24 cellular contexts compared by ENCODE assay signal in the genomic region with DNA sequence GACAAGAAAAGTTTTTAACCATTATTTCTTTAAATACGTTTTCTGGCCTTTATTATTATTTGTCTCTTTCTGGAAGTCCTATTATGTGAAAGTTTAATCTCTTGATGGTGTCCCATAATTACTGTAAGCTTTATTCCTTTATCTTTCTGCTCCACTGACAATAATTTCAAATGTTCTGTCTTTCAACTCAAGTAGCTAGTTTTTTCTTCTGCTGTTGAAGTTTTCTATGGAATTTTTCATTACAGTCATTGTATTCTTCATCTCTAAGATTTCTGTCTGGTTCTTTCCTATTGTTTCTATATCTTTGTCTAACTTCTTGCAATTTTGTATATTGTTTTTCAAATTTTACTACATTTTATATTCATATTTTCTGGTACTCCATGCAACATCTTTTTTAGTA.
A peak's percentile ranks its signal among the peaks of the same experiment; 100 is the strongest.
DNase-seq lines count a peak whose midpoint lies in the region; ATAC-seq, FAIRE-seq and TF ChIP-seq lines count a peak whose summit lies in the region.
"Had no signal": no experiment of that assay in that cellular context is flagged by ENCODE, and none has a peak within 500 bp of the region (broad histone marks: within the 10 kb centered on the region; RNA-seq: fewer than 3 reads in every experiment).

No MANE protein-coding gene starts in this region.

- in situ Hi-C loops in HepG2 (cut with HindIII; ENCODE audit: extremely low pct_ligation_motif_present, low pct_unique_long_range_greater_than_20kb), result no loop called here

- H2AFZ ChIP-seq in HepG2 (ENCODE audit: low read length), result no peak overlapping the region
- H2AFZ ChIP-seq: GM23338 had no signal

- WGBS in HepG2 (ENCODE audit: low lambda C conversion rate), result 0% methylated on average over 1 of the region's 1 CpG
- WGBS in right lobe of liver (ENCODE audit: insufficient coverage, low coverage, low lambda C conversion rate, missing lambda C conversion rate), result 12% methylated on average over 1 of the region's 1 CpG

- H3K27me3 Mint-ChIP-seq in HFFc6 (ENCODE audit: insufficient read depth), result no peaks in the 10 kb centered on the region
- H3K27me3 Mint-ChIP-seq: B cell; CD4-positive, CD25-positive, alpha-beta regulatory T cell had no signal

- no peaks in the 10 kb centered on the region for H3K4me1 ChIP-seq in HepG2 (ENCODE audit: insufficient read depth, low read length)
- H3K4me1 ChIP-seq in right lobe of liver, result no peaks in the 10 kb centered on the region
- no peaks in the 10 kb centered on the region for H3K4me1 ChIP-seq in HEK293 (ENCODE audit: control insufficient read depth, insufficient read depth, low read length)
- H3K4me1 ChIP-seq: BLaER1, Caco-2 had no signal

- no peaks in the 10 kb centered on the region for H3K36me3 ChIP-seq in HepG2 (replicated peaks in 1 of 2; ENCODE audit: control insufficient read depth in 1 of 2, insufficient read depth in 2 of 2, low read length in 2 of 2)
- H3K36me3 ChIP-seq in right lobe of liver, result no peaks in the 10 kb centered on the region
- no peaks in the 10 kb centered on the region for H3K36me3 ChIP-seq in HEK293 (ENCODE audit: control insufficient read depth in 2 of 2, insufficient read depth in 1 of 2, low read length in 2 of 2)
- H3K36me3 ChIP-seq: BLaER1 had no signal

- TF ChIP-seq POLR2A in HepG2 (IDR thresholded peaks at IDR 0.05; ENCODE audit: insufficient read depth in 1 of 2, low read depth in 2 of 2, low read length in 2 of 2) (no peak), right lobe of liver (IDR thresholded peaks at IDR 0.05) (no peak)

- no peaks in the 10 kb centered on the region for H4K20me1 ChIP-seq in HepG2 (ENCODE audit: insufficient read depth, low read length)
- H4K20me1 ChIP-seq: BLaER1 had no signal

- H3K27me3 ChIP-seq in HepG2 (ENCODE audit: control insufficient read depth in 1 of 2, insufficient read depth in 2 of 2, low read length in 2 of 2) (no peaks in the 10 kb centered on the region), right lobe of liver (no peaks in the 10 kb centered on the region)
- H3K27me3 ChIP-seq: BLaER1 had no signal

- H3K27ac ChIP-seq in HepG2 (ENCODE audit: extremely low read length, insufficient read depth, low read length) (no peak overlapping the region), right lobe of liver (no peak overlapping the region), HEK293 (ENCODE audit: extremely low read depth, low read depth, low read length) (no peak overlapping the region)
- H3K27ac ChIP-seq: BLaER1, C4-2B had no signal

- no peak for ATAC-seq in HepG2
- ATAC-seq in right lobe of liver, result no peak
- no peak for ATAC-seq in GM21367 (IDR thresholded peaks at IDR 0.05; ENCODE audit: unreplicated experiment)
- ATAC-seq: CD8-positive, alpha-beta T cell; GM12878; GM23338; HCT116 had no signal

- no peak overlapping the region for H3K27ac Mint-ChIP-seq in HFFc6
- H3K27ac Mint-ChIP-seq: B cell; CD4-positive, CD25-positive, alpha-beta regulatory T cell; CD8-positive, alpha-beta T cell; GM23338; H9 had no signal

- H3K9me3 ChIP-seq in HepG2 (ENCODE audit: low read length), result peaks cover 25% of the 10 kb centered on the region
- H3K9me3 ChIP-seq in right lobe of liver, result no peaks in the 10 kb centered on the region
- no peaks in the 10 kb centered on the region for H3K9me3 ChIP-seq in HEK293 (ENCODE audit: control insufficient read depth, insufficient read depth, low read depth, low read length)
- H3K9me3 ChIP-seq: Caco-2 had no signal

- H3K36me3 Mint-ChIP-seq in HFFc6 (ENCODE audit: low read depth), result no peaks in the 10 kb centered on the region
- H3K36me3 Mint-ChIP-seq: CD4-positive, CD25-positive, alpha-beta regulatory T cell; CD8-positive, alpha-beta T cell had no signal

- TF ChIP-seq EP300 in HepG2 (IDR thresholded peaks at IDR 0.05; ENCODE audit: low read depth in 2 of 2, low read length in 2 of 2), result no peak
- TF ChIP-seq EP300 in HepG2 (CRISPR knock-in tag; IDR thresholded peaks at IDR 0.05; ENCODE audit: borderline replicate concordance), result no peak

- no peak overlapping the region for H3K9ac ChIP-seq in HepG2 (ENCODE audit: insufficient read depth, low read depth, low read length)
- H3K9ac ChIP-seq: BLaER1 had no signal

- no peaks in the 10 kb centered on the region for H3K79me2 ChIP-seq in HepG2 (ENCODE audit: insufficient read depth, low read length)

- BruUV-seq in HepG2 (replicated peaks; lab: Mats Ljungman, UMichigan), result no TSS peak

- CTCF ChIA-PET in HepG2 (lab: Yijun Ruan, JAX; ENCODE audit: low intra/inter-chr PET ratio, low total read pairs) (no interaction called here), HEK293 (lab: Yijun Ruan, JAX) (interaction anchor here (0.7 kb wide), 1 partner anchor 189 kb away, joined by 3 read pairs; no protein-coding TSS in a partner anchor)

- no peak overlapping the region for H3K4me3 ChIP-seq in HepG2 (replicated peaks in 1 of 3; ENCODE audit: insufficient read depth in 1 of 3, low read depth in 2 of 3, low read length in 3 of 3)
- no peak overlapping the region for H3K4me3 ChIP-seq in right lobe of liver
- H3K4me3 ChIP-seq in HEK293 (ENCODE audit: low read depth, low read length), result no peak overlapping the region
- H3K4me3 ChIP-seq: BLaER1, GM12878, GM23338 had no signal

- no peak overlapping the region for H3K4me2 ChIP-seq in HepG2 (ENCODE audit: low read depth, low read length)
- H3K4me2 ChIP-seq: BLaER1, GM23338 had no signal

- no peak for DNase-seq in HepG2 (ENCODE audit: low spot score)
- DNase-seq in right lobe of liver, result no peak
- DNase-seq in amniotic epithelial cell (ENCODE audit: low read depth), result peak; percentile 21
- DNase-seq in myocyte (ENCODE audit: low read depth), result peak; percentile 5
- DNase-seq in NCI-H2029 treated with DMSO at 0.1 percent for 48 hours (lab: John Stamatoyannopoulos, UW), result no peak
- no peak for DNase-seq in HFFc6
- DNase-seq: Caco-2; CD4-positive, CD25-positive, alpha-beta regulatory T cell; CD8-positive, alpha-beta T cell; DMS153; DND-41; H9 had no signal

- H3K9me3 Mint-ChIP-seq in HFFc6, result peaks cover 35% of the 10 kb centered on the region
- H3K9me3 Mint-ChIP-seq: GM23338 had no signal

- no peaks in the 10 kb centered on the region for H3K4me1 Mint-ChIP-seq in HFFc6 (ENCODE audit: low read depth)
- H3K4me1 Mint-ChIP-seq: B cell; CD4-positive, CD25-positive, alpha-beta regulatory T cell; H9 had no signal

- no peak overlapping the region for H3K4me3 Mint-ChIP-seq in HFFc6
- H3K4me3 Mint-ChIP-seq: B cell; CD4-positive, CD25-positive, alpha-beta regulatory T cell; CD8-positive, alpha-beta T cell; GM23338; H9 had no signal

- POLR2A ChIA-PET in HepG2 (lab: Yijun Ruan, JAX), result no interaction called here
- POLR2A ChIA-PET in HEK293 (lab: Yijun Ruan, JAX), result no interaction called here

- no peak for TF ChIP-seq RAD21 in HepG2 (CRISPR knock-in tag; IDR thresholded peaks at IDR 0.05)

- intact Hi-C loops in HepG2 (cut with micrococcal nuclease; ENCODE audit: unreplicated experiment), result no loop called here
- intact Hi-C loops in right lobe of liver (cut with DNase I), result no loop called here

- TF ChIP-seq CTCF in HepG2 (CRISPR knock-in tag; IDR thresholded peaks at IDR 0.05) (no peak), right lobe of liver (IDR thresholded peaks at IDR 0.05) (no peak), HEK293 (tag by site-specific recombination; IDR thresholded peaks at IDR 0.05) (no peak), HFFc6 (IDR thresholded peaks at IDR 0.05) (no peak)

- no peak for FAIRE-seq in HepG2 (lab: Jason Lieb, UNC)
- FAIRE-seq: A204.1, D721Med, G401.6, GM12878, GM19239 had no signal

TF ChIP-seq in HepG2, 621 proteins besides CTCF, POLR2A, EP300 and RAD21:
- TF ChIP-seq ZNF263 (CRISPR knock-in tag; IDR thresholded peaks at IDR 0.05) (no peak), ZNF160 (CRISPR knock-in tag; IDR thresholded peaks at IDR 0.05) (peak; percentile 77; the same call in 1 of the 2 replicates)
TF ChIP-seq in HepG2: peak in this region for 1.

TF ChIP-seq in HEK293, 187 proteins besides CTCF, POLR2A, EP300 and RAD21:
- TF ChIP-seq SETDB1 (IDR thresholded peaks at IDR 0.05; ENCODE audit: insufficient read length, low read length), result peak; percentile 56
- TF ChIP-seq ZNF138 (tag by site-specific recombination; IDR thresholded peaks at IDR 0.05; ENCODE audit: borderline replicate concordance), result no peak

Comparison
In these comparisons a context has a peak if more than half of its experiments do, and no peak if none do; other contexts are left out.
1. DNase-seq: peak in amniotic epithelial cell (single experiment) and myocyte (single experiment); none in HepG2 (single experiment), right lobe of liver (0 of 3), NCI-H2029 treated with DMSO at 0.1 percent for 48 hours (single experiment) and HFFc6 (single experiment).
2. Of the 63 proteins assayed by ChIP-seq in both HepG2 and HEK293: peak only in HepG2: none; only in HEK293: SETDB1; in both: none; in neither: 62.